8 cellular contexts compared by ENCODE assay signal in the genomic region with DNA sequence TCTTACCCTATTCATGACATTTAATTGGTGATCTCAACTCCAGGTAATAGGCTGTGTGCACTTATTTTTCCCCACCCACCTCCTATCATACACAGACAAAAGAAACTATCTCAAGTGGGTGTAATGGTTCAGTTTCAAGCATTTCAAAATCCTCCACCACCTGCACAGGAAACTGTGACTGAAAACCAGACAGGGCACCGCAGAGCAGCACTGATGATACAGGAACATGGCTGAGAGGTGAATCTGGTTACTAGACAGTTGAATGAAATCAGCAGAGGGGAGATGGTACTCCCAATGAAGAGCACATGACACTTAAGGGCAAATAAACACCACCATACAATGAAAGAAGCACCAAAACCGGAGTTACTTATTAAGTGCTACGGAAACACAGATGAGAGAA.
A peak's percentile ranks its signal among the peaks of the same experiment; 100 is the strongest.
DNase-seq lines count a peak whose midpoint lies in the region; ATAC-seq and TF ChIP-seq lines count a peak whose summit lies in the region.

No MANE protein-coding gene starts in this region.

- H3K27me3 ChIP-seq in esophagus muscularis mucosa (no peaks in the 10 kb centered on the region), WERI-Rb-1 (ENCODE audit: insufficient read depth, low read depth, severe bottlenecking) (no peaks in the 10 kb centered on the region)

- no peak for TF ChIP-seq CTCF in esophagus muscularis mucosa (IDR thresholded peaks at IDR 0.05)
- TF ChIP-seq CTCF in WERI-Rb-1 (IDR thresholded peaks at IDR 0.05; ENCODE audit: low read depth, low read length) = no peak

- intact Hi-C loops in esophagus muscularis mucosa (cut with DNase I) = loop anchor here (10.0 kb wide), 2 partner anchors 138 to 288 kb away; no protein-coding TSS in a partner anchor

- TF ChIP-seq POLR2A in esophagus muscularis mucosa (IDR thresholded peaks at IDR 0.05; ENCODE audit: low read depth) = no peak

- peak overlapping the region in 1 of 4 donors; percentile 70 for H3K27ac ChIP-seq in esophagus muscularis mucosa (replicated peaks in 1 of 4)
- H3K27ac ChIP-seq in WERI-Rb-1 = no peak overlapping the region

- ATAC-seq in GM18870 (IDR thresholded peaks at IDR 0.05; ENCODE audit: unreplicated experiment) (peak; percentile 99), HG02840 (IDR thresholded peaks at IDR 0.05; ENCODE audit: low FRiP score, unreplicated experiment) (peak; percentile 98)

- H3K36me3 ChIP-seq in esophagus muscularis mucosa (no peaks in the 10 kb centered on the region), WERI-Rb-1 (no peaks in the 10 kb centered on the region; the same call in 1 of the 2 replicates)

- peak; percentile 89 for DNase-seq in NCI-H748 treated with DMSO at 0.1 percent for 48 hours (lab: John Stamatoyannopoulos, UW)
- DNase-seq in activated naive CD4-positive, alpha-beta T cell treated with Interleukin-2 at 50 U/mL for 16 hours = peak; percentile 81
- DNase-seq in stimulated activated CD4-positive, alpha-beta T cell treated with anti-CD3 and anti-CD28 coated beads, Interleukin-15, amount 100 ng/mL, for 48 hours (ENCODE audit: low read depth in 2 of 2) = peak; percentile 67 to 74
- DNase-seq in esophagus muscularis mucosa (ENCODE audit: extremely low spot score) = no peak
- DNase-seq in RPMI8226 = no peak
- DNase-seq in WERI-Rb-1 = no peak

- H3K9me3 ChIP-seq in esophagus muscularis mucosa (no peaks in the 10 kb centered on the region), WERI-Rb-1 (ENCODE audit: severe bottlenecking) (no peaks in the 10 kb centered on the region)

- H3K4me3 ChIP-seq in esophagus muscularis mucosa (no peak overlapping the region), WERI-Rb-1 (ENCODE audit: low read depth, low read length) (no peak overlapping the region)

- TF ChIP-seq EP300 in esophagus muscularis mucosa (IDR thresholded peaks at IDR 0.05) = no peak

- peaks cover 30 to 37% (median 33%) of the 10 kb centered on the region in 4 donors for H3K4me1 ChIP-seq in esophagus muscularis mucosa

- 93% methylated on average over 3 of the region's 3 CpGs for WGBS in esophagus muscularis mucosa

Comparison
In these comparisons a context has a peak if more than half of its experiments do, and no peak if none do; other contexts are left out.
1. DNase-seq: peak in NCI-H748 treated with DMSO at 0.1 percent for 48 hours (single experiment), activated naive CD4-positive, alpha-beta T cell treated with Interleukin-2 at 50 U/mL for 16 hours (single experiment) and stimulated activated CD4-positive, alpha-beta T cell treated with anti-CD3 and anti-CD28 coated beads, Interleukin-15, amount 100 ng/mL, for 48 hours (2 of 2); none in esophagus muscularis mucosa (single experiment), RPMI8226 (single experiment) and WERI-Rb-1 (single experiment).